1 cellular context compared by ENCODE assay signal in genomic region chr3:100002599-100003350, GRCh38.
TF ChIP-seq lines count a peak whose summit lies in the region.

No MANE protein-coding gene starts in this region.

TF ChIP-seq in GM12878, 131 proteins besides CTCF, POLR2A, EP300 and RAD21 (continued from another document):
- TF ChIP-seq IRF5 (IDR thresholded peaks at IDR 0.05; ENCODE audit: borderline replicate concordance) (no peak), RCOR1 (conservative IDR thresholded peaks at IDR 0.05; ENCODE audit: low read depth, low read length) (no peak), CREB1 (IDR thresholded peaks at IDR 0.05; ENCODE audit: low read depth) (no peak), NR2F1 (conservative IDR thresholded peaks at IDR 0.05) (no peak), TCF3 (IDR thresholded peaks at IDR 0.05; ENCODE audit: borderline replicate concordance, insufficient read depth, low read depth, low read length) (no peak), POLR2AphosphoS5 (IDR thresholded peaks at IDR 0.05; ENCODE audit: low read length) (no peak), CHD1 (IDR thresholded peaks at IDR 0.05; ENCODE audit: low read depth, low read length) (no peak), NFIC (IDR thresholded peaks at IDR 0.05; ENCODE audit: low read depth, low read length) (no peak), REST (IDR thresholded peaks at IDR 0.05; ENCODE audit: low read depth, low read length) (no peak), PAX5 (IDR thresholded peaks at IDR 0.05; ENCODE audit: borderline replicate concordance, low read depth, low read length) (no peak)
TF ChIP-seq in GM12878: peak in this region for 0.
